9 cellular contexts compared by ENCODE assay signal in genomic region chr4:17336524-17336941, GRCh38.
DNase-seq lines count a peak whose midpoint lies in the region; ATAC-seq lines count a peak whose summit lies in the region.
"Had no signal": no experiment of that assay in that cellular context is flagged by ENCODE, and none has a peak within 500 bp of the region (broad histone marks: within the 10 kb centered on the region; RNA-seq: fewer than 3 reads in every experiment).

No MANE protein-coding gene starts in this region.

- H3K9me3 ChIP-seq in naive thymus-derived CD4-positive, alpha-beta T cell (ENCODE audit: control insufficient read depth in 2 of 3, low read length in 3 of 3) = no peaks in the 10 kb centered on the region
- no peaks in the 10 kb centered on the region for H3K9me3 ChIP-seq in MG63

- H3K4me1 Mint-ChIP-seq in naive thymus-derived CD4-positive, alpha-beta T cell = peaks cover 13 to 40% (median 26%) of the 10 kb centered on the region in 7 donors
- H3K4me1 Mint-ChIP-seq: naive B cell had no signal

- intact Hi-C loops in naive thymus-derived CD4-positive, alpha-beta T cell (cut with micrococcal nuclease) = loop anchor here (1.0 to 10.0 kb wide), 15 partner anchors 11 to 1679 kb away; partner anchors contain the start of genes DCAF16 (in 2 of the 2), LAP3 (in 2 of the 2), NCAPG (in 2 of the 2) and TAPT1 (in 2 of the 2)

- no peak overlapping the region for H3K27ac ChIP-seq in naive thymus-derived CD4-positive, alpha-beta T cell (ENCODE audit: low read depth, low read length)

- peaks cover 0 to 12% (median 0%) of the 10 kb centered on the region in 5 donors for H3K27me3 Mint-ChIP-seq in naive thymus-derived CD4-positive, alpha-beta T cell

- peaks cover 16 to 22% of the 10 kb centered on the region in 2 donors for H3K4me1 ChIP-seq in naive thymus-derived CD4-positive, alpha-beta T cell (ENCODE audit: control insufficient read depth in 2 of 2, insufficient read depth in 2 of 2, low read length in 2 of 2)

- peak; percentile 80 for ATAC-seq in GM21367 (IDR thresholded peaks at IDR 0.05; ENCODE audit: unreplicated experiment)
- ATAC-seq in HG03575 (IDR thresholded peaks at IDR 0.05; ENCODE audit: extremely low read depth, insufficient number of reproducible peaks, low FRiP score, unreplicated experiment) = peak; percentile 92
- ATAC-seq in naive thymus-derived CD4-positive, alpha-beta T cell = peak; percentile 91
- no peak for ATAC-seq in HG02588 (IDR thresholded peaks at IDR 0.05; ENCODE audit: unreplicated experiment)

- DNase-seq in activated T-helper 1 cell treated with Interleukin-2 at 50 U/mL for 16 hours (ENCODE audit: low read depth) (peak; percentile 59), amygdala (lab: John Stamatoyannopoulos, UW) (no peak), MG63 (no peak), NCI-H1436 (lab: John Stamatoyannopoulos, UW) (no peak)
- DNase-seq in naive thymus-derived CD4-positive, alpha-beta T cell = peak; percentile 6 to 87 (median 77)
- DNase-seq: naive B cell had no signal

- POLR2A ChIA-PET in naive thymus-derived CD4-positive, alpha-beta T cell (lab: Charles Lee) = no interaction called here

- H3K27ac Mint-ChIP-seq in naive thymus-derived CD4-positive, alpha-beta T cell = peak overlapping the region; percentile 64 to 90 (median 85)

- H3K4me3 ChIP-seq in naive thymus-derived CD4-positive, alpha-beta T cell (ENCODE audit: low read length) = no peak overlapping the region
- no peak overlapping the region for H3K4me3 ChIP-seq in MG63

- H3K9me3 Mint-ChIP-seq in naive thymus-derived CD4-positive, alpha-beta T cell = no peaks in the 10 kb centered on the region

- peak overlapping the region in 9 of 10 donors; percentile 36 to 73 (median 52) for H3K4me3 Mint-ChIP-seq in naive thymus-derived CD4-positive, alpha-beta T cell
- H3K4me3 Mint-ChIP-seq: naive B cell had no signal

- H3K27me3 ChIP-seq in naive thymus-derived CD4-positive, alpha-beta T cell (ENCODE audit: control insufficient read depth in 2 of 2, insufficient read depth in 2 of 2, low read length in 2 of 2) = no peaks in the 10 kb centered on the region
- H3K27me3 ChIP-seq in MG63 = no peaks in the 10 kb centered on the region

- H3K36me3 Mint-ChIP-seq in naive thymus-derived CD4-positive, alpha-beta T cell = no peaks in the 10 kb centered on the region
- H3K36me3 Mint-ChIP-seq: naive B cell had no signal

- CTCF ChIA-PET in naive thymus-derived CD4-positive, alpha-beta T cell (lab: Charles Lee) = interaction anchor here (1.5 kb wide), 1 partner anchor 11 kb away, joined by 4 read pairs; no protein-coding TSS in a partner anchor

- no peaks in the 10 kb centered on the region for H3K36me3 ChIP-seq in naive thymus-derived CD4-positive, alpha-beta T cell (ENCODE audit: control insufficient read depth in 2 of 3, insufficient read depth in 3 of 3, low read length in 3 of 3)
- H3K36me3 ChIP-seq in MG63 = no peaks in the 10 kb centered on the region

Comparison
In these comparisons a context has a peak if more than half of its experiments do, and no peak if none do; other contexts are left out.
1. DNase-seq: peak in activated T-helper 1 cell treated with Interleukin-2 at 50 U/mL for 16 hours (single experiment) and naive thymus-derived CD4-positive, alpha-beta T cell (9 of 9); none in amygdala (0 of 56), MG63 (single experiment) and NCI-H1436 (single experiment).